Comparison of ENCODE assay signal across 22 cellular contexts in the genomic region with DNA sequence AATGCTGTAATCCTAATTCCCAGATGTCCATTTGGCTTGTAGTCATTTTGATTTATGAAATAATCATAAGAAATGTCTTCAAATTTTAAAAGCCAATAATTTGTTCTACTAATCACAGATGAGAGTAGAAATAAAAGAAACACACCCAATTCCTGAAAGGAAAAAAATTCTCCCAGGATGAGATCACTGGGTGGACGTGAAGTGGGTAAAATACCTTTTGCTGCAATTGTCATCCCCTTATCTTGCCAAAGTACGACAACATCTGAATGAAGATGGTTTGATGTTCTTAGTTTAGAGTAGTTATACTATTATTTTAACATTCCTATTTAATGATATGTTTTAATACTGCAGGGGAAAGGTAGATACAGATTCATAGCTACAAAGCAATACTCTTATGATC. TPM values are rescaled to one million over a fixed set of nuclear protein-coding genes. Genes with fewer than 3 reads are reported as not detected.
DNase-seq lines count a peak whose midpoint lies in the region; FAIRE-seq and TF ChIP-seq lines count a peak whose summit lies in the region.
"Had no signal": no experiment of that assay in that cellular context is flagged by ENCODE, and none has a peak within 500 bp of the region (broad histone marks: within the 10 kb centered on the region; RNA-seq: fewer than 3 reads in every experiment).

No MANE protein-coding gene starts in this region.

- peak overlapping the region; percentile 2 for H3K27ac ChIP-seq in A673 (ENCODE audit: low read depth, low read length, poor library complexity, severe bottlenecking)
- peak overlapping the region; percentile 41 for H3K27ac ChIP-seq in astrocyte (ENCODE audit: low read depth, low read length)
- no peak overlapping the region for H3K27ac ChIP-seq in spleen

- H3K36me3 Mint-ChIP-seq in HFFc6 (ENCODE audit: low read depth) (peaks cover 22% of the 10 kb centered on the region), astrocyte (ENCODE audit: low read depth, unreplicated experiment) (peaks cover 20% of the 10 kb centered on the region), nephron (ENCODE audit: low read depth) (peaks cover 12% of the 10 kb centered on the region)
- H3K36me3 Mint-ChIP-seq: CD4-positive, alpha-beta memory T cell had no signal

- intact Hi-C loops in A673 (cut with micrococcal nuclease; ENCODE audit: unreplicated experiment) (no loop called here), spleen (cut with DNase I; ENCODE audit: low total_unique reads) (loop anchor here (10.0 kb wide), 1 partner anchor 106 kb away; no protein-coding TSS in a partner anchor)

- no TSS peak for BruUV-seq in A673 (replicated peaks; lab: Mats Ljungman, UMichigan)

- TF ChIP-seq POLR2A in spleen (IDR thresholded peaks at IDR 0.05) = no peak

- peaks cover 6% of the 10 kb centered on the region for H3K79me2 ChIP-seq in astrocyte (ENCODE audit: insufficient read depth, low read length)

- no peak overlapping the region for H2AFZ ChIP-seq in astrocyte (ENCODE audit: low read depth, low read length)
- H2AFZ ChIP-seq: GM23338 had no signal

- H3K4me1 Mint-ChIP-seq in HFFc6 (ENCODE audit: low read depth) (peaks cover 40% of the 10 kb centered on the region), astrocyte (ENCODE audit: low read depth, unreplicated experiment) (peaks cover 35% of the 10 kb centered on the region), nephron (peaks cover 52% of the 10 kb centered on the region)

- TF ChIP-seq CTCF in A673 (conservative IDR thresholded peaks at IDR 0.05; ENCODE audit: low read depth, low read length) = no peak
- no peak for TF ChIP-seq CTCF in HFFc6 (IDR thresholded peaks at IDR 0.05)
- no peak for TF ChIP-seq CTCF in astrocyte (IDR thresholded peaks at IDR 0.05; ENCODE audit: insufficient read depth, low read depth, low read length)
- TF ChIP-seq CTCF in nephron (IDR thresholded peaks at IDR 0.05; ENCODE audit: unreplicated experiment in 3 of 3) = no peak
- no peak for TF ChIP-seq CTCF in spleen (IDR thresholded peaks at IDR 0.05 in 8 of 11, conservative IDR thresholded peaks at IDR 0.05 in 3 of 11)

- no peaks in the 10 kb centered on the region for H3K27me3 ChIP-seq in A673 (replicated peaks; ENCODE audit: insufficient read depth, low read depth, low read length, poor library complexity)
- no peaks in the 10 kb centered on the region for H3K27me3 ChIP-seq in astrocyte (ENCODE audit: insufficient read depth, low read length)
- no peaks in the 10 kb centered on the region for H3K27me3 ChIP-seq in spleen (replicated peaks in 1 of 7)
- H3K27me3 ChIP-seq: BLaER1 treated with 17β-estradiol and CSF1 and Interleukin-3, amounts not matched to agents 10 nM and 100 nM; MG63 had no signal

- H3K27me3 Mint-ChIP-seq in HFFc6 (ENCODE audit: insufficient read depth) = peaks cover 3% of the 10 kb centered on the region
- H3K27me3 Mint-ChIP-seq in astrocyte (ENCODE audit: low read depth, unreplicated experiment) = no peaks in the 10 kb centered on the region
- peaks cover 3% of the 10 kb centered on the region for H3K27me3 Mint-ChIP-seq in nephron (ENCODE audit: low read depth)
- H3K27me3 Mint-ChIP-seq: CD4-positive, alpha-beta memory T cell had no signal

- peaks cover 4% of the 10 kb centered on the region for H4K20me1 ChIP-seq in astrocyte (ENCODE audit: insufficient read depth, low read length)

- H3K4me3 Mint-ChIP-seq in HFFc6 (no peak overlapping the region), astrocyte (ENCODE audit: unreplicated experiment) (no peak overlapping the region), nephron (no peak overlapping the region)
- H3K4me3 Mint-ChIP-seq: CD4-positive, alpha-beta memory T cell; GM23338 had no signal

- H3K36me3 ChIP-seq in A673 (ENCODE audit: insufficient read depth, low read length, poor library complexity, severe bottlenecking) (no peaks in the 10 kb centered on the region), astrocyte (ENCODE audit: insufficient read depth, low read length) (peaks cover 10% of the 10 kb centered on the region), spleen (peaks cover 0 to 10% (median 0%) of the 10 kb centered on the region in 6 donors)

- peak overlapping the region; percentile 19 for H3K4me2 ChIP-seq in astrocyte (ENCODE audit: low read length)
- H3K4me2 ChIP-seq: GM23338 had no signal

- H3K4me1 ChIP-seq in A673 (ENCODE audit: insufficient read depth, low read length, poor library complexity, severe bottlenecking) (peaks cover 37% of the 10 kb centered on the region), astrocyte (ENCODE audit: insufficient read depth, low read length) (peaks cover 24% of the 10 kb centered on the region), spleen (peaks cover 0 to 36% (median 18%) of the 10 kb centered on the region in 6 donors)
- H3K4me1 ChIP-seq: Caco-2 had no signal

- H3K27ac Mint-ChIP-seq in HFFc6 (peak overlapping the region; percentile 73), astrocyte (ENCODE audit: unreplicated experiment) (peak overlapping the region; percentile 96), nephron (peak overlapping the region; percentile 75 to 97 (median 95))
- H3K27ac Mint-ChIP-seq: CD4-positive, alpha-beta memory T cell had no signal

- no peak for FAIRE-seq in astrocyte (lab: Jason Lieb, UNC)
- FAIRE-seq: GM12891 had no signal

- H3K9me3 ChIP-seq in A673 (ENCODE audit: low read depth, low read length, poor library complexity, severe bottlenecking) (no peaks in the 10 kb centered on the region), astrocyte (ENCODE audit: insufficient read depth, low read depth, low read length) (no peaks in the 10 kb centered on the region), spleen (no peaks in the 10 kb centered on the region)
- H3K9me3 ChIP-seq: BLaER1 treated with 17β-estradiol and CSF1 and Interleukin-3, amounts not matched to agents 10 nM and 100 nM; Caco-2; MG63 had no signal

- H3K9ac ChIP-seq in astrocyte (ENCODE audit: low read length) = peak overlapping the region; percentile 45
- H3K9ac ChIP-seq: BLaER1 treated with 17β-estradiol and CSF1 and Interleukin-3, amounts not matched to agents 10 nM and 100 nM had no signal

- POLR2A ChIA-PET in A673 (lab: Charles Lee; ENCODE audit: low non-redundant PET) = no interaction called here

- DNase-seq in A673 (ENCODE audit: low spot score) = no peak
- no peak for DNase-seq in HFFc6
- DNase-seq in astrocyte (ENCODE audit: low read depth) = peak; percentile 54
- DNase-seq in AG20443 (ENCODE audit: low spot score) = no peak
- DNase-seq in activated CD4-positive, alpha-beta T cell treated with anti-CD3 and anti-CD28 coated beads, Interleukin-2, amount 50 U/mL, for 1 hour = no peak
- no peak for DNase-seq in spleen
- no peak for DNase-seq in RPMI8226
- DNase-seq: ACHN; Caco-2; CD4-positive, alpha-beta memory T cell; DMS 273 treated with DMSO at 0.1 percent for 48 hours; DMS79 treated with DMSO at 0.1 percent for 48 hours; HCEC 1CT; MG63; NCI-H1417; NCI-H187 treated with DMSO at 0.1 percent for 48 hours; NCI-H2107; NCI-H510A had no signal

- CTCF ChIA-PET in A673 (lab: Charles Lee) = no interaction called here

- H3K9me3 Mint-ChIP-seq in HFFc6 = no peaks in the 10 kb centered on the region
- H3K9me3 Mint-ChIP-seq in astrocyte (ENCODE audit: unreplicated experiment) = no peaks in the 10 kb centered on the region
- no peaks in the 10 kb centered on the region for H3K9me3 Mint-ChIP-seq in nephron
- H3K9me3 Mint-ChIP-seq: CD4-positive, alpha-beta memory T cell; GM23338 had no signal

- H3K4me3 ChIP-seq in A673 (ENCODE audit: low read depth, low read length, poor library complexity, severe bottlenecking) (no peak overlapping the region), astrocyte (ENCODE audit: insufficient read depth, low read depth, low read length) (no peak overlapping the region), spleen (no peak overlapping the region)
- H3K4me3 ChIP-seq: BLaER1 treated with 17β-estradiol and CSF1 and Interleukin-3, amounts not matched to agents 10 nM and 100 nM; GM23338; MG63 had no signal

- WGBS in spleen, 5 donors = 85 to 97% (median 91%) methylated on average over 2 of the region's 2 CpGs

RNA-seq across cellular contexts. Expression of gene MTHFD1L, which starts 33.7 kb away (rescaled TPM):
- total RNA-seq in A673 (2021) (78.7 and 90.7 TPM in 2 replicates), astrocyte (103 and 107 TPM in 2 replicates), spleen (10 to 100 TPM in 6 of 7 donors, 1 to 10 TPM in 1; 8.3 to 32.1 (median 16.4) TPM)
- 10 to 100 TPM; 67.5 to 88.7 (median 80.9) TPM for total RNA-seq in HFFc6 (2021; fragmentation: NEBNext Ultra II Directional; extraction: Animal tissue kit (Norgen Biotek cat#: 25700))
- polyA plus RNA-seq in spleen = 1 to 10 TPM; 6.7 to 9.7 (median 7.6) TPM

Comparison
In these comparisons a context has a peak if more than half of its experiments do, and no peak if none do; other contexts are left out.
1. H3K27ac ChIP-seq: peak in A673 (single experiment) and astrocyte (single experiment); none in spleen (0 of 8).
2. Peak in every context shown above with its lines, with median percentiles within 50 percentile points of each other: H3K27ac Mint-ChIP-seq.